ENCODE assay signal across 27 cellular contexts in the genomic region with DNA sequence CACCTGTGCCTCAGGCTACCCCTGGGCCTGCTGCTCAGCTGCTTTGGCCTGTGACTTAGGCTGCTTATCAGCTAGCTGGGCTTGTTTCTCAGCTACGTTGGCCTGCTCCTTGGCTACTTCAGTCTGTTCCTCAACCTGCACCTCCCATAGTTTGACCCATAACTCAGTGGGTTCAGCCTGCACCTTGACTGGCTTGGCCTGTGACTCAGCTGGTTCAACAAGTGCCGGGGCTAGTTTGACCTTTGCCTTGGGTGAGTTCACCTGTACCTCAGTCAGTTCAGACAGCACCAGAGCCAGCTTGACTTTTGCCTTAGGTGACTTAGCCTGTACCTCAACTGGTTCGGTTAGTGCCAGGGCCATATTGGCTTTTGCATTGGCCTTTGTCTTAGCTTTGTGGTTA.
"Had no signal": no experiment of that assay in that cellular context is flagged by ENCODE, and none has a peak within 500 bp of the region (broad histone marks: within the 10 kb centered on the region; RNA-seq: fewer than 3 reads in every experiment).

No MANE protein-coding gene starts in this region.

- H3K4me1 ChIP-seq: foreskin keratinocyte, gastroesophageal sphincter, heart left ventricle, left lung, neural progenitor cell, prostate gland, right atrium auricular region, stomach, testis, tibial artery had no signal

- H3K27me3 ChIP-seq: foreskin keratinocyte, gastroesophageal sphincter, hepatocyte, left lung, neural progenitor cell, right atrium auricular region, stomach, testis, tibial artery had no signal

- H3K9me3 Mint-ChIP-seq: stimulated activated effector memory CD8-positive, alpha-beta T cell treated with anti-CD3 and anti-CD28 coated beads, Interleukin-12 subunit alpha, Interleukin-12 subunit beta, amount 100 ng/mL, for 72 hours; type B pancreatic cell had no signal

- H3K9me3 ChIP-seq: gastroesophageal sphincter, heart left ventricle, left lung, prostate gland, right atrium auricular region, stomach, testis, tibial artery had no signal

- H3K27ac Mint-ChIP-seq: endodermal cell; mesothelial cell of epicardium; naive thymus-derived CD4-positive, alpha-beta T cell; nephron; neural progenitor cell; stimulated activated effector memory CD8-positive, alpha-beta T cell treated with anti-CD3 and anti-CD28 coated beads, Interleukin-12 subunit alpha, Interleukin-12 subunit beta, amount 100 ng/mL, for 72 hours; type B pancreatic cell had no signal

- ATAC-seq: foreskin keratinocyte; gastroesophageal sphincter; heart left ventricle; left lung; naive thymus-derived CD4-positive, alpha-beta T cell; sciatic nerve; stimulated activated effector memory CD8-positive, alpha-beta T cell treated with anti-CD3 and anti-CD28 coated beads, Interleukin-12 subunit alpha, Interleukin-12 subunit beta, amount 100 ng/mL, for 72 hours had no signal

- H3K4me3 Mint-ChIP-seq: endodermal cell; mesothelial cell of epicardium; naive thymus-derived CD4-positive, alpha-beta T cell; nephron; neural progenitor cell; stimulated activated effector memory CD8-positive, alpha-beta T cell treated with anti-CD3 and anti-CD28 coated beads, Interleukin-12 subunit alpha, Interleukin-12 subunit beta, amount 100 ng/mL, for 72 hours; type B pancreatic cell had no signal

- H3K4me3 ChIP-seq: dorsolateral prefrontal cortex, gastroesophageal sphincter, heart left ventricle, hepatocyte, left lung, neural progenitor cell, prostate gland, right atrium auricular region, stomach, testis, tibial artery had no signal

- H3K27ac ChIP-seq: dorsolateral prefrontal cortex, foreskin keratinocyte, gastroesophageal sphincter, heart left ventricle, hepatocyte, left lung, neural progenitor cell, prostate gland, right atrium auricular region, stomach, testis, tibial artery had no signal

- H3K27me3 Mint-ChIP-seq: naive thymus-derived CD4-positive, alpha-beta T cell; type B pancreatic cell had no signal

- H3K36me3 ChIP-seq: gastroesophageal sphincter, heart left ventricle, left lung, neural progenitor cell, prostate gland, right atrium auricular region, stomach, tibial artery had no signal

- H3K36me3 Mint-ChIP-seq: mesothelial cell of epicardium; neural progenitor cell; stimulated activated effector memory CD8-positive, alpha-beta T cell treated with anti-CD3 and anti-CD28 coated beads, Interleukin-12 subunit alpha, Interleukin-12 subunit beta, amount 100 ng/mL, for 72 hours; type B pancreatic cell had no signal

- H3K4me1 Mint-ChIP-seq: endodermal cell, mesothelial cell of epicardium, nephron, neural progenitor cell had no signal

- DNase-seq: dorsolateral prefrontal cortex; effector CD4-positive, alpha-beta T cell; endodermal cell; erythroblast; foreskin keratinocyte; heart left ventricle; kidney; left lung; mesenchymal stem cell; naive thymus-derived CD4-positive, alpha-beta T cell; nucleus accumbens; stimulated activated CD4-positive, alpha-beta T cell treated with anti-CD3 and anti-CD28 coated beads, Interleukin-2, amount 100 ng/mL, for 24 hours; stimulated activated CD4-positive, alpha-beta T cell treated with anti-CD3 and anti-CD28 coated beads, Interleukin-4, amount 100 ng/mL, for 24 hours; stimulated activated naive CD4-positive, alpha-beta T cell treated with Interleukin-2 at 50 U/mL for 16 hours; stomach; testis; tibial artery had no signal
